Comparison of ENCODE assay signal across 25 cellular contexts in the genomic region with DNA sequence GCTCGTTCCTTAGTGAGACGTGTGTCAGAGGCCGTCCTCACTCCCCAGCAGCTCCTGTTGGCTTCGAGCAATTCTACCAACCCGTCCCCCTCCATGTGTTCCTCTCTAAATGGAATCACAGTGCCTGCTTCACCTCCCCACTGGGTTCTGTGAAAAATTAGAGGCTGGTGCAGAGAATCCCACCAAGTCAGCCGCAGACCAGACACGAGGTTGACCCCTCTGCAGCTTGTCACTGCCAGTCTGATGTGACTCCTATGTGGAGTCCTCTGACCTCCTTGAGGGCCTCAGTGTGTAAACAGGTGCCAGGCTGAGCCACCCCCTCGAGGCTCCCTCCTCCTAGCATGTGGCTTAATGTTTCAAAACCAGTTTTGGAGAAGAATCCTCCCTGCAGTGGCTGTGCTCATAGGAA. TPM values are rescaled to one million over a fixed set of nuclear protein-coding genes. Genes with fewer than 3 reads are reported as not detected.
A peak's percentile ranks its signal among the peaks of the same experiment; 100 is the strongest.
DNase-seq lines count a peak whose midpoint lies in the region; ATAC-seq and TF ChIP-seq lines count a peak whose summit lies in the region.
"Had no signal": no experiment of that assay in that cellular context is flagged by ENCODE, and none has a peak within 500 bp of the region (broad histone marks: within the 10 kb centered on the region; RNA-seq: fewer than 3 reads in every experiment).

No MANE protein-coding gene starts in this region.

- H3K4me1 ChIP-seq in OCI-LY7 (ENCODE audit: insufficient read depth, low read length, poor library complexity, severe bottlenecking) = peaks cover 41% of the 10 kb centered on the region
- H3K4me1 ChIP-seq: right lobe of liver had no signal

- no peak overlapping the region for H3K27ac Mint-ChIP-seq in natural killer cell
- H3K27ac Mint-ChIP-seq: activated CD8-positive, alpha-beta T cell treated with anti-CD3 and anti-CD28 coated beads for 36 hours had no signal

- TF ChIP-seq CTCF in OCI-LY7 (conservative IDR thresholded peaks at IDR 0.05; ENCODE audit: low read length) = no peak
- TF ChIP-seq CTCF in natural killer cell (IDR thresholded peaks at IDR 0.05) = no peak
- TF ChIP-seq CTCF in GM20000 (IDR thresholded peaks at IDR 0.05; ENCODE audit: extremely low read depth, missing control alignments) = no peak

- peaks cover 23 to 38% of the 10 kb centered on the region in 2 donors for H3K27me3 Mint-ChIP-seq in natural killer cell (ENCODE audit: low read depth in 2 of 2)

- H4K20me1 ChIP-seq in OCI-LY7 (ENCODE audit: insufficient read depth, low read length) = no peaks in the 10 kb centered on the region
- H4K20me1 ChIP-seq: BLaER1 treated with 17β-estradiol and CSF1 and Interleukin-3, amounts not matched to agents 10 nM and 100 nM had no signal

- no peaks in the 10 kb centered on the region for H3K9me2 ChIP-seq in OCI-LY7 (ENCODE audit: insufficient read depth, low read length)

- H3K79me2 ChIP-seq in OCI-LY7 (ENCODE audit: insufficient read depth, low read depth, low read length) = no peaks in the 10 kb centered on the region

- no peak overlapping the region for H3K4me3 ChIP-seq in OCI-LY7 (ENCODE audit: low read depth, low read length, poor library complexity, severe bottlenecking)
- H3K4me3 ChIP-seq: BLaER1 treated with 17β-estradiol and CSF1 and Interleukin-3, amounts not matched to agents 10 nM and 100 nM; lower lobe of right lung; right lobe of liver had no signal

- peaks cover 25 to 27% of the 10 kb centered on the region in 2 donors for H3K4me1 Mint-ChIP-seq in natural killer cell

- H3K9me3 ChIP-seq in OCI-LY7 (ENCODE audit: low read length) = no peaks in the 10 kb centered on the region
- H3K9me3 ChIP-seq: BLaER1 treated with 17β-estradiol and CSF1 and Interleukin-3, amounts not matched to agents 10 nM and 100 nM; lower lobe of right lung; right lobe of liver had no signal

- no peak overlapping the region for H3K4me3 Mint-ChIP-seq in natural killer cell
- H3K4me3 Mint-ChIP-seq: activated CD8-positive, alpha-beta T cell treated with anti-CD3 and anti-CD28 coated beads for 36 hours; H9 had no signal

- H3K36me3 Mint-ChIP-seq in natural killer cell = no peaks in the 10 kb centered on the region

- H3K27ac ChIP-seq in OCI-LY7 (ENCODE audit: low read depth, low read length, poor library complexity, severe bottlenecking) = no peak overlapping the region
- H3K27ac ChIP-seq: BLaER1 treated with 17β-estradiol and CSF1 and Interleukin-3, amounts not matched to agents 10 nM and 100 nM; KMS-11; lower lobe of right lung; right lobe of liver had no signal

- H3K36me3 ChIP-seq in OCI-LY7 (ENCODE audit: insufficient read depth, low read length) = no peaks in the 10 kb centered on the region
- H3K36me3 ChIP-seq: BLaER1 treated with 17β-estradiol and CSF1 and Interleukin-3, amounts not matched to agents 10 nM and 100 nM; lower lobe of right lung; right lobe of liver had no signal

- H2AFZ ChIP-seq in OCI-LY7 (ENCODE audit: low read length) = peak overlapping the region; percentile 77; the same call in 1 of the 2 replicates

- H3K4me2 ChIP-seq in OCI-LY7 (ENCODE audit: low read length) = 0 out of 2 replicates have a peak overlapping the region, but pooled peaks have one; percentile 65
- H3K4me2 ChIP-seq: KMS-11 had no signal

- intact Hi-C loops in OCI-LY7 (cut with micrococcal nuclease; ENCODE audit: unreplicated experiment) (no loop called here), natural killer cell (cut with micrococcal nuclease) (no loop called here)

- no peaks in the 10 kb centered on the region for H3K9me3 Mint-ChIP-seq in natural killer cell
- H3K9me3 Mint-ChIP-seq: activated CD8-positive, alpha-beta T cell treated with anti-CD3 and anti-CD28 coated beads for 36 hours had no signal

- ATAC-seq in GM18861 (IDR thresholded peaks at IDR 0.05; ENCODE audit: unreplicated experiment) (peak; percentile 4), HG02870 (IDR thresholded peaks at IDR 0.05; ENCODE audit: unreplicated experiment) (peak; percentile 5), natural killer cell (peak in 2 of 3 donors; percentile 5 to 7)
- ATAC-seq: activated CD8-positive, alpha-beta T cell treated with anti-CD3 and anti-CD28 coated beads for 36 hours; SK-N-SH treated with all-trans-retinoic acid at 6 μM for 48 hours had no signal

- CTCF ChIA-PET in OCI-LY7 (lab: Charles Lee; ENCODE audit: unreplicated experiment) = no interaction called here

- no peak for DNase-seq in OCI-LY7 (ENCODE audit: low spot score)
- DNase-seq in natural killer cell = no peak
- no peak for DNase-seq in NCI-H128 (lab: John Stamatoyannopoulos, UW; ENCODE audit: unreplicated experiment)
- DNase-seq in SIG-M5 treated with dmso at 0.1 percent for 504 hours (lab: John Stamatoyannopoulos, UW; ENCODE audit: unreplicated experiment) = no peak
- no peak for DNase-seq in GM20000 (ENCODE audit: low spot score)
- no peak for DNase-seq in RPMI8226
- DNase-seq: activated CD8-positive, alpha-beta T cell treated with anti-CD3 and anti-CD28 coated beads for 36 hours; activated T-cell treated with anti-CD3 and anti-CD28 coated beads, Interleukin-2, amount 50 U/mL, for 1 hour; Calu3; erythroblast; H9; hypothalamus; lower lobe of right lung; MV-4-11; NCI-H187; NCI-H2227 treated with DMSO at 0.1 percent for 48 hours; NCI-H774; stimulated activated CD4-positive, alpha-beta T cell treated with anti-CD3 and anti-CD28 coated beads, Interleukin-15, amount 100 ng/mL, for 24 hours had no signal

- POLR2A ChIA-PET in OCI-LY7 (lab: Charles Lee) = interaction anchor here (0.7 to 4.6 kb wide), 2 partner anchors 10 to 16 kb away, joined by 3 to 81 read pairs; no protein-coding TSS in a partner anchor

- no TSS peak for BruUV-seq in OCI-LY7 (replicated peaks; lab: Mats Ljungman, UMichigan)

RNA-seq across cellular contexts. Expression of a gene that starts 12.6 kb away (rescaled TPM):
- total RNA-seq in OCI-LY7 (2014; rRNA removed; shearing (Covaris generic)) = 143 and 189 TPM in 2 replicates
- total RNA-seq in OCI-LY7 (2022) (281 and 291 TPM in 2 replicates), natural killer cell (10 to 100 TPM in 1 of 3 donors, 1 to 10 TPM in 2; 3.5 to 37.5 (median 3.5) TPM)
- total RNA-seq: Calu3, frontal cortex had no signal
